Comparison of ENCODE assay signal across 12 cellular contexts in genomic region chr12:108194585-108194984, GRCh38.
"Had no signal": no experiment of that assay in that cellular context is flagged by ENCODE, and none has a peak within 500 bp of the region (broad histone marks: within the 10 kb centered on the region; RNA-seq: fewer than 3 reads in every experiment).

No MANE protein-coding gene starts in this region.

- H3K27ac ChIP-seq: colonic mucosa, esophagus squamous epithelium, gastrocnemius medialis, sigmoid colon, VCaP had no signal

- DNase-seq: activated CD4-positive, alpha-beta T cell treated with anti-CD3 and anti-CD28 coated beads, Interleukin-2, amount 10 ng/mL, durations not matched to agents 7 days and 5 days; activated CD4-positive, CD25-positive, alpha-beta regulatory T cell treated with anti-CD3 and anti-CD28 coated beads, Interleukin-2, amount 50 U/mL, for 72 hours; activated CD8-positive, alpha-beta memory T cell treated with anti-CD3 and anti-CD28 coated beads, Interleukin-2, amount 10 ng/mL, durations not matched to agents 7 days and 5 days; activated T-cell treated with anti-CD3 and anti-CD28 coated beads for 4 hours; esophagus squamous epithelium; gastrocnemius medialis; hippocampal formation; sigmoid colon had no signal

- H3K27me3 ChIP-seq: colonic mucosa, esophagus squamous epithelium, gastrocnemius medialis, sigmoid colon had no signal

- ATAC-seq: activated CD8-positive, alpha-beta memory T cell treated with anti-CD3 and anti-CD28 coated beads, Interleukin-2, amount 10 ng/mL, durations not matched to agents 7 days and 5 days; activated CD8-positive, alpha-beta T cell treated with anti-CD3 and anti-CD28 coated beads for 36 hours; gastrocnemius medialis had no signal

- H3K4me3 ChIP-seq: colonic mucosa, esophagus squamous epithelium, gastrocnemius medialis, sigmoid colon, smooth muscle cell had no signal

- H3K9me3 ChIP-seq: colonic mucosa, esophagus squamous epithelium, gastrocnemius medialis, sigmoid colon had no signal

- H3K4me1 ChIP-seq: colonic mucosa, gastrocnemius medialis had no signal

- H3K36me3 ChIP-seq: colonic mucosa, esophagus squamous epithelium, gastrocnemius medialis, sigmoid colon had no signal
